In the genomic region with DNA sequence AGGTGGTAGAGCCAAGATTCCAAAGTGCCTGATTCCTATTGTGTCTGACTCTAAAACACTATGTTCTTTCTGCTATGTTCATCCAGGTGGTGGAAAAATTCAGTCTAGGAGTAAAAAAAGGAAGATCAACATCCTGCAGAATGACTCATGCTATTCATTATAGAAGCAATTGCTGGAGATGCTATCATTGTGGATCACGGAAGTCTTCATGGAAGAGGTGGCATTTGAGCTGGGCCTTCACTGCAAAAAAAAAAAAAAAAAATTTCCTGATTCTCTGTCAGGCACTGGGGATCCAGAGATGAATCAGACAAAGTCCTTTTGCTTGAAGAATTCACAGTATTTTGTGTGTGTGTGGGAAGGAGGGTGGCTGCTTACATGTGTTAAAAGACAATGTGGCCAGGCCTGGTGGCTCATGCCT, we compare ENCODE assay signal across 8 cellular contexts. TPM values are rescaled to one million over a fixed set of nuclear protein-coding genes. Genes with fewer than 3 reads are reported as not detected.
A peak's percentile ranks its signal among the peaks of the same experiment; 100 is the strongest.
DNase-seq lines count a peak whose midpoint lies in the region; ATAC-seq and TF ChIP-seq lines count a peak whose summit lies in the region.

No MANE protein-coding gene starts in this region.

- H3K27ac Mint-ChIP-seq in type B pancreatic cell, result peak overlapping the region; percentile 95

- H3K9me3 ChIP-seq in heart left ventricle, result no peaks in the 10 kb centered on the region
- H3K9me3 ChIP-seq in adipocyte (ENCODE audit: control insufficient read depth, low read length), result no peaks in the 10 kb centered on the region
- no peaks in the 10 kb centered on the region for H3K9me3 ChIP-seq in lower lobe of right lung

- 62 to 78% (median 63%) methylated on average over 1 of the region's 1 CpG for WGBS in heart left ventricle, 4 donors

- H3K27me3 ChIP-seq in heart left ventricle (no peaks in the 10 kb centered on the region), adipocyte (replicated peaks; ENCODE audit: control insufficient read depth, insufficient read depth, low read length) (no peaks in the 10 kb centered on the region), lower lobe of right lung (ENCODE audit: low read depth) (no peaks in the 10 kb centered on the region)

- H3K36me3 ChIP-seq in heart left ventricle (no peaks in the 10 kb centered on the region), adipocyte (ENCODE audit: control insufficient read depth, insufficient read depth, low read length, severe bottlenecking) (no peaks in the 10 kb centered on the region), lower lobe of right lung (no peaks in the 10 kb centered on the region)

- no peaks in the 10 kb centered on the region for H3K36me3 Mint-ChIP-seq in type B pancreatic cell

- peak overlapping the region in 6 of 12 donors; percentile 72 to 99 (median 88) for H3K4me3 ChIP-seq in heart left ventricle
- peak overlapping the region; percentile 98 for H3K4me3 ChIP-seq in adipocyte (ENCODE audit: low read length)
- H3K4me3 ChIP-seq in lower lobe of right lung, result peak overlapping the region; percentile 93

- H3K4me1 ChIP-seq in heart left ventricle (peaks cover 0 to 52% (median 22%) of the 10 kb centered on the region in 12 donors), adipocyte (ENCODE audit: control insufficient read depth, insufficient read depth, low read length) (peaks cover 37% of the 10 kb centered on the region), lower lobe of right lung (peaks cover 33% of the 10 kb centered on the region)

- H3K27me3 Mint-ChIP-seq in type B pancreatic cell, result no peaks in the 10 kb centered on the region

- H3K4me1 Mint-ChIP-seq in type B pancreatic cell (ENCODE audit: unreplicated experiment), result peaks cover 12% of the 10 kb centered on the region

- peak overlapping the region; percentile 1 to 96 (median 94) for H3K27ac ChIP-seq in heart left ventricle
- H3K27ac ChIP-seq in lower lobe of right lung, result peak overlapping the region; percentile 95

- TF ChIP-seq POLR2A in heart left ventricle (IDR thresholded peaks at IDR 0.05), result no peak

- DNase-seq in heart left ventricle, result no peak
- no peak for DNase-seq in left cardiac atrium
- DNase-seq in adipocyte (ENCODE audit: low read depth), result no peak
- no peak for DNase-seq in lower lobe of right lung
- no peak for DNase-seq in type B pancreatic cell (ENCODE audit: extremely low spot score, unreplicated experiment)
- DNase-seq in SK-N-DZ (ENCODE audit: low spot score), result no peak
- no peak for DNase-seq in NCI-H2107 (lab: John Stamatoyannopoulos, UW)
- DNase-seq in GM13976 (ENCODE audit: low spot score), result no peak

- ATAC-seq in heart left ventricle, result peak in 1 of 4 donors; percentile 0
- ATAC-seq in left cardiac atrium, result no peak
- ATAC-seq in lower lobe of right lung, result no peak

- TF ChIP-seq CTCF in heart left ventricle (IDR thresholded peaks at IDR 0.05) (no peak), lower lobe of right lung (IDR thresholded peaks at IDR 0.05) (no peak), type B pancreatic cell (conservative IDR thresholded peaks at IDR 0.05) (no peak), GM13976 (IDR thresholded peaks at IDR 0.05; ENCODE audit: borderline replicate concordance, control extremely low read depth, extremely low read depth, insufficient read depth, missing control alignments) (no peak)

- no peaks in the 10 kb centered on the region for H3K9me3 Mint-ChIP-seq in type B pancreatic cell

- peak overlapping the region; percentile 81 for H3K9ac ChIP-seq in adipocyte (ENCODE audit: low read length)

- in situ Hi-C loops in GM13976 (cut with MboI; ENCODE audit: low sequenced_read_pairs, unreplicated experiment), result no loop called here

- peak overlapping the region; percentile 95 for H3K4me3 Mint-ChIP-seq in type B pancreatic cell

- intact Hi-C loops in heart left ventricle (cut with DNase I) (loop anchor here in 2 of 10 donors (5.0 to 10.0 kb wide), 2 partner anchors 339 to 341 kb away; no protein-coding TSS in a partner anchor), left cardiac atrium (cut with DNase I) (loop anchor here in 1 of 2 donors (10.0 kb wide), 1 partner anchor 341 kb away; no protein-coding TSS in a partner anchor), lower lobe of right lung (cut with DNase I) (no loop called here)

RNA-seq across cellular contexts. Expression of a gene that starts 1.4 kb away (rescaled TPM):
- 10 to 100 TPM; 12.7 to 22.6 (median 15.2) TPM for total RNA-seq in heart left ventricle
- 10 to 100 TPM in 1 of 2 donors, 1 to 10 TPM in 1; 4.5 to 12.4 TPM for polyA plus RNA-seq in heart left ventricle
- 10 to 100 TPM; 13.9 to 17.7 TPM for total RNA-seq in left cardiac atrium
- 36.0 TPM for total RNA-seq in lower lobe of right lung
- 20.7 and 29.5 TPM in 2 replicates for total RNA-seq in type B pancreatic cell (ENCODE audit: low replicate concordance)
- 11.2 and 13.1 TPM in 2 replicates for polyA plus RNA-seq in SK-N-DZ (2014; cell fraction: cytosol; rRNA removed)
- 10.2 and 10.5 TPM in 2 replicates for polyA plus RNA-seq in SK-N-DZ (2014; cell fraction: nucleus; rRNA removed)

RNA-seq across cellular contexts. Expression of a gene that starts 45.1 kb away (rescaled TPM):
- total RNA-seq in heart left ventricle, result 10 to 100 TPM in 3 of 9 donors, 1 to 10 TPM in 6; 4.4 to 48.3 (median 8.3) TPM
- 10 to 100 TPM in 1 of 2 donors, 1 to 10 TPM in 1; 4.0 to 15.8 TPM for polyA plus RNA-seq in heart left ventricle
- total RNA-seq in left cardiac atrium, result 100 to 1,000 TPM in 1 of 2 donors, 10 to 100 TPM in 1; 81.2 to 131 TPM
- total RNA-seq in lower lobe of right lung, result 7.4 TPM
- 5.9 and 11.2 TPM in 2 replicates for total RNA-seq in type B pancreatic cell (ENCODE audit: low replicate concordance)
- 4.8 and 5.6 TPM in 2 replicates for polyA plus RNA-seq in SK-N-DZ (2014; cell fraction: cytosol; rRNA removed)
- polyA plus RNA-seq in SK-N-DZ (2014; cell fraction: nucleus; rRNA removed), result 2.5 and 4.4 TPM in 2 replicates
